ENCODE assay signal across 1 cellular context in the genomic region with DNA sequence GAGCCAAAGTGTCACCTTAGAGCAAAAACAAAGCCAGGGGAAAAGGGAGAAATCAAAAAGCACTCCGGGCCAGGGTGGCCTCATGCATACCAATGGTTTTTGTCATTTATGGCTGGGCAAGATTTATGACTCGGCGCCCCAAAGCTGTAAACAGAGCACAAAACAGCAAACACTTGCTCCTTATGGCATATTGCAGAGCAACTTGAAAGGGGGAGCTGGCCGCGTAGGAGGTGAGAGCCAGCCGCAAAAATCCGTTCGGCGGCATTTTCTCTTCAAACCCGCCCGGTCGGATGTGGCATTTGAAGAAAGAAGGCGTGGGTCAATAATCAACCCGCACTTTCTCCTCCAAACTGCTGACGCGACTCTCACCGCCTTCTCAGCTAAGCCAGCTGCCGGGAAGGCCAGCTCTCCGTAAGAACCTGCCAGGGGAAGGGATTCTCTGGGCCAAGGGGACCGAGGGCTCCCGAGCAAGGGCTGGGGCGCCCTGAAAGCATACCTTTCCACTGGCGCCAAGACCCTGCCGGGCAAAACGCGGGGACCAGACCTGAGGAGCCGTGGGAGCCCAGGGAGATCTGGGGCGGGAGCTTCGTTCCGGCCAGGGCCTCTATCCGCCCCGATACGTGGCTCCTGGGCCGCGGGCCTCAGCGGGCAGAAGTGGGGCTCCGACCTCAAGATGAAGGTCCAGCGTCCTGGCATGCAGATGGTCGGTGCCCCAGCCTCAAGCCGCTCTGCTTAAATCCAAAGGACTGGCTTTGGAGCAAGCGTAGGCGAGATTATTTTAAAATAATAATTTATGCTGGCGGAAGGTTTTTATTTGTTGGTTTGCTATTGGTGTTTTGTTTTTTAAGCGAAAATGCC.
TF ChIP-seq lines count a peak whose summit lies in the region.

No MANE protein-coding gene starts in this region.

TF ChIP-seq in HEK293, 187 proteins besides CTCF, POLR2A, EP300 and RAD21 (continued from another document and continues in another):
- TF ChIP-seq PRDM2 (tag by site-specific recombination; IDR thresholded peaks at IDR 0.05; ENCODE audit: borderline replicate concordance) (no peak), ZNF837 (tag by site-specific recombination; IDR thresholded peaks at IDR 0.05) (no peak), ZNF114 (tag by site-specific recombination; IDR thresholded peaks at IDR 0.05) (no peak), ZNF221 (tag by site-specific recombination; IDR thresholded peaks at IDR 0.05; ENCODE audit: borderline replicate concordance) (no peak), ZNF561 (tag by site-specific recombination; IDR thresholded peaks at IDR 0.05; ENCODE audit: borderline replicate concordance) (peak; percentile 60), ZNF664 (tag by site-specific recombination; IDR thresholded peaks at IDR 0.05) (no peak; the same call in 1 of the 2 replicates), REPIN1 (tag by site-specific recombination; IDR thresholded peaks at IDR 0.05; ENCODE audit: low read depth) (no peak), SCRT2 (tag by site-specific recombination; IDR thresholded peaks at IDR 0.05) (no peak), ZNF302 (tag by site-specific recombination; IDR thresholded peaks at IDR 0.05; ENCODE audit: low read depth) (no peak), ZNF791 (tag by site-specific recombination; IDR thresholded peaks at IDR 0.05) (no peak), ZNF426 (tag by site-specific recombination; IDR thresholded peaks at IDR 0.05) (no peak), ZEB2 (tag by site-specific recombination; IDR thresholded peaks at IDR 0.05) (peak; percentile 80), MZF1 (tag by site-specific recombination; IDR thresholded peaks at IDR 0.05; ENCODE audit: borderline replicate concordance) (peak; percentile 56; the same call in 1 of the 2 replicates), ZNF558 (tag by site-specific recombination; IDR thresholded peaks at IDR 0.05) (no peak), MEIS1 (CRISPR knock-in tag; IDR thresholded peaks at IDR 0.05; ENCODE audit: borderline replicate concordance) (peak; percentile 92), YY1 (tag by site-specific recombination; IDR thresholded peaks at IDR 0.05) (no peak), ZNF266 (tag by site-specific recombination; IDR thresholded peaks at IDR 0.05; ENCODE audit: low read depth) (no peak), KLF1 (tag by site-specific recombination; IDR thresholded peaks at IDR 0.05) (peak; percentile 46; the same call in 1 of the 2 replicates), ZNF530 (tag by site-specific recombination; IDR thresholded peaks at IDR 0.05; ENCODE audit: low read depth) (no peak), BCL11B (tag by site-specific recombination; IDR thresholded peaks at IDR 0.05; ENCODE audit: low read depth) (no peak), ZNF654 (tag by site-specific recombination; IDR thresholded peaks at IDR 0.05; ENCODE audit: low read depth) (no peak), TSHZ1 (tag by site-specific recombination; IDR thresholded peaks at IDR 0.05; ENCODE audit: borderline replicate concordance) (peak; percentile 81), ZNF707 (tag by site-specific recombination; IDR thresholded peaks at IDR 0.05) (no peak), GLIS2 (tag by site-specific recombination; IDR thresholded peaks at IDR 0.05) (no peak), ZNF596 (tag by site-specific recombination; IDR thresholded peaks at IDR 0.05) (0 out of 2 replicates have a peak, but pooled peaks have one; percentile 18), ZBTB7A (tag by site-specific recombination; IDR thresholded peaks at IDR 0.05; ENCODE audit: low read depth) (no peak), ZNF121 (tag by site-specific recombination; IDR thresholded peaks at IDR 0.05) (no peak), ZSCAN30 (tag by site-specific recombination; IDR thresholded peaks at IDR 0.05) (peak; percentile 79), IKZF3 (tag by site-specific recombination; IDR thresholded peaks at IDR 0.05) (peak; percentile 83), HIC1 (tag by site-specific recombination; IDR thresholded peaks at IDR 0.05) (0 out of 2 replicates have a peak, but pooled peaks have one; percentile 33)
- TF ChIP-seq, protein P1, sequence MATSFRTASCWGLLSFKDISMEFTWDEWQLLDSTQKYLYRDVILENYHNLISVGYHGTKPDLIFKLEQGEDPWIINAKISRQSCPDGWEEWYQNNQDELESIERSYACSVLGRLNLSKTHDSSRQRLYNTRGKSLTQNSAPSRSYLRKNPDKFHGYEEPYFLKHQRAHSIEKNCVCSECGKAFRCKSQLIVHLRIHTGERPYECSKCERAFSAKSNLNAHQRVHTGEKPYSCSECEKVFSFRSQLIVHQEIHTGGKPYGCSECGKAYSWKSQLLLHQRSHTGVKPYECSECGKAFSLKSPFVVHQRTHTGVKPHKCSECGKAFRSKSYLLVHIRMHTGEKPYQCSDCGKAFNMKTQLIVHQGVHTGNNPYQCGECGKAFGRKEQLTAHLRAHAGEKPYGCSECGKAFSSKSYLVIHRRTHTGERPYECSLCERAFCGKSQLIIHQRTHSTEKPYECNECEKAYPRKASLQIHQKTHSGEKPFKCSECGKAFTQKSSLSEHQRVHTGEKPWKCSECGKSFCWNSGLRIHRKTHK (tag by site-specific recombination; IDR thresholded peaks at IDR 0.05), result no peak
- TF ChIP-seq, protein P2, sequence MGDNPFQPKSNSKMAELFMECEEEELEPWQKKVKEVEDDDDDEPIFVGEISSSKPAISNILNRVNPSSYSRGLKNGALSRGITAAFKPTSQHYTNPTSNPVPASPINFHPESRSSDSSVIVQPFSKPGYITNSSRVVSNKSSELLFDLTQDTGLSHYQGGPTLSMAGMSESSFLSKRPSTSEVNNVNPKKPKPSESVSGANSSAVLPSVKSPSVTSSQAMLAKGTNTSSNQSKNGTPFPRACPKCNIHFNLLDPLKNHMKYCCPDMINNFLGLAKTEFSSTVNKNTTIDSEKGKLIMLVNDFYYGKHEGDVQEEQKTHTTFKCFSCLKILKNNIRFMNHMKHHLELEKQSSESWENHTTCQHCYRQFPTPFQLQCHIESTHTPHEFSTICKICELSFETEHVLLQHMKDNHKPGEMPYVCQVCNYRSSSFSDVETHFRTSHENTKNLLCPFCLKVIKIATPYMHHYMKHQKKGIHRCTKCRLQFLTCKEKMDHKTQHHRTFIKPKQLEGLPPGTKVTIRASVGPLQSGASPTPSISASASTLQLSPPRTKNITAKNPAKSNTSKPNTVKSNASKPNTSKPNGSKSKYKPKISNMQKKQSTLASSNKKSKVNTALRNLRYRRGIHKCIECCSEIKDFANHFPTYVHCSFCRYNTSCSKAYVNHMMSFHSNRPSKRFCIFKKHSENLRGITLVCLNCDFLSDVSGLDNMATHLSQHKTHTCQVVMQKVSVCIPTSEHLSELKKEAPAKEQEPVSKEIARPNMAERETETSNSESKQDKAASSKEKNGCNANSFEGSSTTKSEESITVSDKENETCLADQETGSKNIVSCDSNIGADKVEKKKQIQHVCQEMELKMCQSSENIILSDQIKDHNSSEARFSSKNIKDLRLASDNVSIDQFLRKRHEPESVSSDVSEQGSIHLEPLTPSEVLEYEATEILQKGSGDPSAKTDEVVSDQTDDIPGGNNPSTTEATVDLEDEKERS (tag by site-specific recombination; IDR thresholded peaks at IDR 0.05), result no peak
